8 cellular contexts compared by ENCODE assay signal in the genomic region with DNA sequence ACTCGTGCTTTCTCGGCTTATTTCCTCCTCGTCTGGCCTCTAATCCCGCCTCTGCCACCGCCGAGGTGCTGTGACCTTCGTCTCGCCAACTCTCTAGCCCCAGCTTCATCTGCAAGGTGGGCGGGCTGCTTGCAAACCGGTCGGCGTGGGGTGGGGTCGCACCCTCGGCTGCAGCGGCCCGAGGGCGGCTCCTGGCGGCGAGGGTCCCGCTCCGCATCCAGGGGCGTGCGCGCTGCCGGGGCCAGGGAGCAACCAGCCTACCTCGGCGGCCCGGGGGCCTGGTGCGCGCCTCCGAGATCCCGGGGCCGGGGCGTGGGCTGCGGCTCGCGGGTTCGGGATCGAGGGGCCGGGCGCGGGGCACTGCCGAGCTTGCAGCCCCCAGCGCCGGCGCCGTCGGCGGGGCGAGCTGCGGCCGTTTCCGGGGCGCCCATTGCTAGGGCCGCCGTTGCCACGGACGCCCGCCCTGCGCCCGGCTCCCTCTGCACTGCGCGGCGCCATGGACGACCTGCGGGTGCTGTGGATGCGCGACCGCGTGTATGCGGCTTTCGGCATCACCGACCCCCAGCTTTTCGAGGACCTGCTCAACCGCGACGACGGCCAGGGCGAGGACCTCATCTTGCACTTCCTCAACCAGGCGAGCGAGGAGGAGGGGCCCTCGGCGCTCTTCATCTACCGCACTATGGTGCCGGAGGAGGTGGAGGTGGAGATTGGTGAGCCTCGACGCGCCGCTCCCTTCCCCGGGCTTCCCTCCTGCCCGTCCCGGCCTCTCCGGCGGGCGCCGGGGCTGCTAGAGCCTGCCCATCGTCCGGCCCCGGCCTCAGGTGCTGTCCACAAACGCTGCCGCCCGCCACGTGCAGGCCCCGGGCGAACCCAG. TPM values are rescaled to one million over a fixed set of nuclear protein-coding genes. Genes with fewer than 3 reads are reported as not detected.
DNase-seq lines count a peak whose midpoint lies in the region; ATAC-seq, FAIRE-seq and TF ChIP-seq lines count a peak whose summit lies in the region.

A gene with protein sequence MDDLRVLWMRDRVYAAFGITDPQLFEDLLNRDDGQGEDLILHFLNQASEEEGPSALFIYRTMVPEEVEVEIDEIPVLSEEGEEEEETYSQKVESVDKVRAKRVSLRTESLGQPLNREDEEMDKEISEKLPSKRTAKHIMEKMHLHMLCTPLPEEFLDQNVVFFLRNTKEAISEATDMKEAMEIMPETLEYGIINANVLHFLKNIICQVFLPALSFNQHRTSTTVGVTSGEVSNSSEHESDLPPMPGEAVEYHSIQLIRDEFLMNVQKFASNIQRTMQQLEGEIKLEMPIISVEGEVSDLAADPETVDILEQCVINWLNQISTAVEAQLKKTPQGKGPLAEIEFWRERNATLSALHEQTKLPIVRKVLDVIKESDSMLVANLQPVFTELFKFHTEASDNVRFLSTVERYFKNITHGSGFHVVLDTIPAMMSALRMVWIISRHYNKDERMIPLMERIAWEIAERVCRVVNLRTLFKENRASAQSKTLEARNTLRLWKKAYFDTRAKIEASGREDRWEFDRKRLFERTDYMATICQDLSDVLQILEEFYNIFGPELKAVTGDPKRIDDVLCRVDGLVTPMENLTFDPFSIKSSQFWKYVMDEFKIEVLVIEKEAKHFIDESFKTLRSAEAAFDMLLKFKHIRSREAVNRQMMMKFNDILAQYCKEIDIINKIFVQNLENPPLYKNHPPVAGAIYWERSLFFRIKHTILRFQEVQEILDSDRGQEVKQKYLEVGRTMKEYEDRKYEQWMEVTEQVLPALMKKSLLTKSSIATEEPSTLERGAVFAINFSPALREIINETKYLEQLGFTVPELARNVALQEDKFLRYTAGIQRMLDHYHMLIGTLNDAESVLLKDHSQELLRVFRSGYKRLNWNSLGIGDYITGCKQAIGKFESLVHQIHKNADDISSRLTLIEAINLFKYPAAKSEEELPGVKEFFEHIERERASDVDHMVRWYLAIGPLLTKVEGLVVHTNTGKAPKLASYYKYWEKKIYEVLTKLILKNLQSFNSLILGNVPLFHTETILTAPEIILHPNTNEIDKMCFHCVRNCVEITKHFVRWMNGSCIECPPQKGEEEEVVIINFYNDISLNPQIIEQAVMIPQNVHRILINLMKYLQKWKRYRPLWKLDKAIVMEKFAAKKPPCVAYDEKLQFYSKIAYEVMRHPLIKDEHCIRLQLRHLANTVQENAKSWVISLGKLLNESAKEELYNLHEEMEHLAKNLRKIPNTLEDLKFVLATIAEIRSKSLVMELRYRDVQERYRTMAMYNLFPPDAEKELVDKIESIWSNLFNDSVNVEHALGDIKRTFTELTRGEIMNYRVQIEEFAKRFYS (N-terminal part only) (plus strand): TSS at position 461 of the 874 bp plus-strand sequence. CDS start 36 bp downstream, at position 497.

- peak; percentile 19; the same call in 1 of the 2 replicates for TF ChIP-seq CTCF in BJ (IDR thresholded peaks at IDR 0.05; ENCODE audit: insufficient read depth, low read depth, low read length)
- TF ChIP-seq CTCF in epithelial cell of proximal tubule (conservative IDR thresholded peaks at IDR 0.05; ENCODE audit: low read depth, low read length), result no peak
- TF ChIP-seq CTCF in upper lobe of left lung (IDR thresholded peaks at IDR 0.05), result peak in 4 of 6 experiments; percentile 13 to 44 (median 32)

- peaks cover 6% of the 10 kb centered on the region; the same call in 1 of the 2 replicates for H3K4me1 ChIP-seq in HUES48 (ENCODE audit: control insufficient read depth, insufficient read depth, low read length)
- H3K4me1 ChIP-seq in upper lobe of left lung, result peaks cover 7 to 16% (median 11%) of the 10 kb centered on the region in 4 donors

- peak; percentile 88 to 90 for ATAC-seq in natural killer cell treated with Interleukin-12 subunit alpha and Interleukin-12 subunit beta and Interleukin-15 and Interleukin-18, amount 100 ng/mL, for 72 hours
- ATAC-seq in upper lobe of left lung (ENCODE audit: low FRiP score in 2 of 2), result peak; percentile 69 to 81

- H3K4me3 Mint-ChIP-seq in natural killer cell treated with Interleukin-12 subunit alpha and Interleukin-12 subunit beta and Interleukin-15 and Interleukin-18, amount 100 ng/mL, for 72 hours, result peak within 1 kb of the TSS; percentile 50

- H3K27me3 ChIP-seq in BJ (ENCODE audit: control insufficient read depth, insufficient read depth, low read length) (peaks cover 5% of the 10 kb centered on the region), HUES48 (ENCODE audit: control insufficient read depth, insufficient read depth, low read length) (peaks cover 3% of the 10 kb centered on the region), upper lobe of left lung (peaks cover 0 to 8% (median 3%) of the 10 kb centered on the region in 4 donors)

- H3K4me1 Mint-ChIP-seq in natural killer cell treated with Interleukin-12 subunit alpha and Interleukin-12 subunit beta and Interleukin-15 and Interleukin-18, amount 100 ng/mL, for 72 hours (ENCODE audit: low read depth in 2 of 2), result peaks cover 0 to under 1% of the 10 kb centered on the region in 2 donors

- CTCF ChIA-PET in BJ (lab: Yijun Ruan, JAX), result interaction anchor here (0.7 kb wide), 2 partner anchors 10 to 36 kb away, joined by 3 to 4 read pairs; no protein-coding TSS in a partner anchor

- H3K4me3 ChIP-seq in BJ (ENCODE audit: low read depth, low read length) (peak within 1 kb of the TSS; percentile 40), HUES48 (ENCODE audit: low read depth, low read length) (peak within 1 kb of the TSS; percentile 77), epithelial cell of proximal tubule (ENCODE audit: low read depth, low read length) (peak within 1 kb of the TSS; percentile 46), upper lobe of left lung (peak within 1 kb of the TSS; percentile 14 to 59 (median 50))

- no peaks in the 10 kb centered on the region for H3K9me3 ChIP-seq in HUES48 (ENCODE audit: control insufficient read depth, insufficient read depth, low read length)
- no peaks in the 10 kb centered on the region for H3K9me3 ChIP-seq in upper lobe of left lung

- TF ChIP-seq POLR2A in upper lobe of left lung (IDR thresholded peaks at IDR 0.05), result peak in 1 of 4 donors; percentile 8

- POLR2A ChIA-PET in BJ (lab: Charles Lee), result no interaction called here

- no peak within 1 kb of the TSS for H3K27ac Mint-ChIP-seq in natural killer cell treated with Interleukin-12 subunit alpha and Interleukin-12 subunit beta and Interleukin-15 and Interleukin-18, amount 100 ng/mL, for 72 hours

- H3K27me3 Mint-ChIP-seq in natural killer cell treated with Interleukin-12 subunit alpha and Interleukin-12 subunit beta and Interleukin-15 and Interleukin-18, amount 100 ng/mL, for 72 hours, result peaks cover 2 to 8% of the 10 kb centered on the region in 2 donors

- no peaks in the 10 kb centered on the region for H3K36me3 ChIP-seq in BJ (ENCODE audit: control insufficient read depth, insufficient read depth, low read length)
- peaks cover 30% of the 10 kb centered on the region for H3K36me3 ChIP-seq in HUES48 (ENCODE audit: control insufficient read depth, insufficient read depth, low read length)
- H3K36me3 ChIP-seq in upper lobe of left lung, result peaks cover 0 to 22% (median 3%) of the 10 kb centered on the region in 4 donors

- FAIRE-seq in GM19239 (lab: Jason Lieb, UNC), result peak; percentile 64

- H3K9ac ChIP-seq in HUES48 (ENCODE audit: low read depth, low read length), result peak within 1 kb of the TSS; percentile 31; the same call in 1 of the 2 replicates

- DNase-seq in BJ (ENCODE audit: low read depth) (no peak), GM19239 (ENCODE audit: insufficient read length, low spot score) (peak; percentile 51), epithelial cell of proximal tubule (ENCODE audit: low read depth) (no peak), upper lobe of left lung (peak; percentile 29 to 87), pons (ENCODE audit: low spot score) (no peak)
- peak; percentile 19 to 27 for DNase-seq in activated CD4-positive, alpha-beta T cell treated with anti-CD3 and anti-CD28 coated beads, Interleukin-2, amount 50 U/mL, for 24 hours (ENCODE audit: low read depth in 1 of 2, low spot score in 1 of 2)
- DNase-seq in natural killer cell treated with Interleukin-12 subunit alpha and Interleukin-12 subunit beta and Interleukin-15 and Interleukin-18, amount 100 ng/mL, for 72 hours (ENCODE audit: low spot score), result no peak

- no peaks in the 10 kb centered on the region for H3K9me3 Mint-ChIP-seq in natural killer cell treated with Interleukin-12 subunit alpha and Interleukin-12 subunit beta and Interleukin-15 and Interleukin-18, amount 100 ng/mL, for 72 hours

- WGBS in upper lobe of left lung, 2 donors, result 4 to 8% methylated on average over 13 to 38 of the region's 105 CpGs

- no peak within 1 kb of the TSS for H3K27ac ChIP-seq in HUES48 (ENCODE audit: low read depth, low read length)
- no peak within 1 kb of the TSS for H3K27ac ChIP-seq in upper lobe of left lung

- TF ChIP-seq EP300 in upper lobe of left lung (IDR thresholded peaks at IDR 0.05), result no peak

- H3K36me3 Mint-ChIP-seq in natural killer cell treated with Interleukin-12 subunit alpha and Interleukin-12 subunit beta and Interleukin-15 and Interleukin-18, amount 100 ng/mL, for 72 hours, result peaks cover 7% of the 10 kb centered on the region

RNA-seq across cellular contexts. Expression of the gene that starts here (rescaled TPM):
- polyA plus RNA-seq in BJ (2011; rRNA removed), result 0.61 and 0.76 TPM in 2 replicates
- polyA minus RNA-seq in BJ (2011; rRNA and poly(A)+ RNA removed), result 0.95 and 1.4 TPM in 2 replicates
- 0.17 TPM in 1 of 2 replicates, not detected in the other for total RNA-seq in epithelial cell of proximal tubule
- under 1 TPM; 0.29 to 0.36 TPM for total RNA-seq in natural killer cell treated with Interleukin-12 subunit alpha and Interleukin-12 subunit beta and Interleukin-15 and Interleukin-18, amount 100 ng/mL, for 72 hours
- total RNA-seq in upper lobe of left lung, result 10 to 100 TPM in 2 of 6 donors, 1 to 10 TPM in 3, under 1 TPM in 1; 0.31 to 46.0 (median 8.3) TPM

Comparison
In these comparisons a context has a peak if more than half of its experiments do, and no peak if none do; other contexts are left out.
1. Peak in ATAC-seq in natural killer cell treated with Interleukin-12 subunit alpha and Interleukin-12 subunit beta and Interleukin-15 and Interleukin-18, amount 100 ng/mL, for 72 hours; RNA of the gene not detected or under 1 TPM.
2. DNase-seq: peak in GM19239 (single experiment), activated CD4-positive, alpha-beta T cell treated with anti-CD3 and anti-CD28 coated beads, Interleukin-2, amount 50 U/mL, for 24 hours (2 of 2) and upper lobe of left lung (2 of 2); none in BJ (single experiment), epithelial cell of proximal tubule (single experiment), natural killer cell treated with Interleukin-12 subunit alpha and Interleukin-12 subunit beta and Interleukin-15 and Interleukin-18, amount 100 ng/mL, for 72 hours (single experiment) and pons (single experiment).
3. Peak in every context shown above with its lines, with median percentiles within 50 percentile points of each other: H3K4me3 ChIP-seq.